7 cellular contexts compared by ENCODE assay signal in the genomic region with DNA sequence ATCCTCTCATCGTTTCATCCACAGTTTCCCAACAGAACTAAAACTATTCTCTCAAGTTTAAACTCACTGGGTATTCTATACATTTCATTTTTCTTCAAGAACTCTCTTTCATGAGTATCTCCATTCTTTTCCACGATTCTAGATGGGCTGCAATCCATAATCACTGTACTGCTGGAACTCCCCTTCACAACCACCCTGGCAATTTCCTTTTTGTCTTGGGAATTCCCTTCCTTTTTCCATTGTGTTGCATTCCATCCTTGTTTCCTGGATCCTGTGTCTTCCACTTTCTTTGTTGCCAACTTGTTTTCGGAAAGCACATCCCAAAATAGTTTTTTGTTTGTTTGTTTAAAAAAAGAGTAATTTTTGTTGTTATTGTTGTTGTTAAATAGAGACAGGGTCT.
"Had no signal": no experiment of that assay in that cellular context is flagged by ENCODE, and none has a peak within 500 bp of the region (broad histone marks: within the 10 kb centered on the region; RNA-seq: fewer than 3 reads in every experiment).

No MANE protein-coding gene starts in this region.

- H3K36me3 ChIP-seq: HAP-1 had no signal

- H3K4me1 ChIP-seq: HAP-1 had no signal

- H3K4me3 Mint-ChIP-seq: HFFc6, IgD-negative memory B cell had no signal

- H3K27ac Mint-ChIP-seq: HFFc6 had no signal

- DNase-seq: GM23248, GOT3, H7, HFFc6 had no signal

- H3K27me3 Mint-ChIP-seq: IgD-negative memory B cell had no signal

- H3K4me3 ChIP-seq: GM23248, HAP-1 had no signal

- H3K4me1 Mint-ChIP-seq: IgD-negative memory B cell had no signal

- H2AFZ ChIP-seq: GM23248 had no signal

- H3K27ac ChIP-seq: GM23248, HL-60 had no signal

- H3K9ac ChIP-seq: GM23248 had no signal

- H3K9me3 ChIP-seq: HAP-1 had no signal
